Comparison of ENCODE assay signal across 10 cellular contexts in genomic region chr1:181117648-181118449, GRCh38.
DNase-seq lines count a peak whose midpoint lies in the region; ATAC-seq and TF ChIP-seq lines count a peak whose summit lies in the region.
"Had no signal": no experiment of that assay in that cellular context is flagged by ENCODE, and none has a peak within 500 bp of the region (broad histone marks: within the 10 kb centered on the region; RNA-seq: fewer than 3 reads in every experiment).

No MANE protein-coding gene starts in this region.

- H3K9me3 Mint-ChIP-seq in nephron, result no peaks in the 10 kb centered on the region

- H3K4me3 Mint-ChIP-seq in nephron, result no peak overlapping the region

- H3K4me1 Mint-ChIP-seq in nephron, result peaks cover 14% of the 10 kb centered on the region

- TF ChIP-seq CTCF in nephron (IDR thresholded peaks at IDR 0.05; ENCODE audit: unreplicated experiment in 3 of 3), result no peak

- H3K36me3 Mint-ChIP-seq in nephron (ENCODE audit: low read depth), result no peaks in the 10 kb centered on the region

- DNase-seq in D341Med (ENCODE audit: low spot score) (peak; percentile 44), NCI-H1092 (lab: John Stamatoyannopoulos, UW) (peak; percentile 53), T47D (ENCODE audit: low read depth in 1 of 2, low spot score in 1 of 2) (peak; percentile 60 to 100), kidney glomerular epithelial cell (lab: John Stamatoyannopoulos, UW) (no peak)
- no peak for DNase-seq in activated effector memory CD4-positive, alpha-beta T cell treated with anti-CD3 and anti-CD28 coated beads, Interleukin-2, amount 50 U/mL, for 16 hours
- DNase-seq: cortex of kidney; stimulated activated CD4-positive, alpha-beta T cell treated with anti-CD3 and anti-CD28 coated beads, Interleukin-2, amount 100 ng/mL, for 48 hours had no signal

- H3K27ac Mint-ChIP-seq in nephron, result peak overlapping the region in 2 of 3 experiments; percentile 67 to 72

- in situ Hi-C loops in T47D (cut with HindIII; ENCODE audit: low pct_unique_long_range_greater_than_20kb, low sequenced_read_pairs), result no loop called here

- ATAC-seq in GM18861 (IDR thresholded peaks at IDR 0.05; ENCODE audit: unreplicated experiment) (no peak), HG02840 (IDR thresholded peaks at IDR 0.05; ENCODE audit: low FRiP score, unreplicated experiment) (no peak)

- peaks cover 7% of the 10 kb centered on the region for H3K27me3 Mint-ChIP-seq in nephron (ENCODE audit: low read depth)

Comparison
In these comparisons a context has a peak if more than half of its experiments do, and no peak if none do; other contexts are left out.
1. DNase-seq: peak in D341Med (single experiment), NCI-H1092 (single experiment) and T47D (2 of 2); none in kidney glomerular epithelial cell (single experiment) and activated effector memory CD4-positive, alpha-beta T cell treated with anti-CD3 and anti-CD28 coated beads, Interleukin-2, amount 50 U/mL, for 16 hours (single experiment).